ENCODE assay signal across 14 cellular contexts in the genomic region with DNA sequence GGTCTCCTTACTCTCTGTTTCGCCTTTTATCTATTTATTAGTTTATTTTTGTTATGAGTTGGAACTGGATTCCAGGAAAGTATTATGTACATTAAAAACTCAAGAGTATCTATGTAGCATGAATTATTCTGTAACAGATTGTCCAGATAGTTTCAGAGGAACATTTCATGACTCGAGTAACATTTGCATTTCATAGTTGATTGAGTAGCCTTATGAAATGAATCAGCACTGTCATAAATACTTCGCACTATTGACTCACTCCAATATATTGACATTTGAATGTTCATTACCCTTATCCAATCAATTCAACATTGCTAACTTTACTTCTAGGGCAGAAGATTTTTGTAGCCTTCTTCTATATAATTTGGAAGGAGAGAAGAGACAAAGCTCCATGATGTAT. TPM values are rescaled to one million over a fixed set of nuclear protein-coding genes. Genes with fewer than 3 reads are reported as not detected.
DNase-seq lines count a peak whose midpoint lies in the region; ATAC-seq and TF ChIP-seq lines count a peak whose summit lies in the region.
"Had no signal": no experiment of that assay in that cellular context is flagged by ENCODE, and none has a peak within 500 bp of the region (broad histone marks: within the 10 kb centered on the region; RNA-seq: fewer than 3 reads in every experiment).

No MANE protein-coding gene starts in this region.

- no peak overlapping the region for H3K27ac Mint-ChIP-seq in glutamatergic neuron (ENCODE audit: unreplicated experiment)
- H3K27ac Mint-ChIP-seq: activated CD4-positive, alpha-beta T cell treated with anti-CD3 and anti-CD28 coated beads for 36 hours had no signal

- DNase-seq in GM06990 (ENCODE audit: extremely low read depth, insufficient read length) (peak; percentile 56), glutamatergic neuron (no peak), EL (no peak)
- no peak for DNase-seq in stimulated activated CD4-positive, alpha-beta T cell treated with anti-CD3 and anti-CD28 coated beads, Interleukin-15, amount 100 ng/mL, for 24 hours
- DNase-seq in stimulated activated CD4-positive, alpha-beta T cell treated with anti-CD3 and anti-CD28 coated beads, Interleukin-12 subunit alpha, Interleukin-12 subunit beta, amount 100 ng/mL, for 4 hours = no peak
- DNase-seq: activated CD4-positive, alpha-beta T cell treated with anti-CD3 and anti-CD28 coated beads for 36 hours; activated effector memory CD4-positive, alpha-beta T cell treated with anti-CD3 and anti-CD28 coated beads, Interleukin-2, amount 50 U/mL, for 16 hours; NCI-H1417; stimulated activated CD4-positive, alpha-beta T cell treated with anti-CD3 and anti-CD28 coated beads, Interleukin-4, amount 100 ng/mL, for 1 hour had no signal

- no peaks in the 10 kb centered on the region for H3K27me3 ChIP-seq in GM06990 (replicated peaks; ENCODE audit: control insufficient read depth, insufficient read depth, low read length)
- H3K27me3 ChIP-seq: cardiac muscle cell had no signal

- TF ChIP-seq CTCF in GM06990 (IDR thresholded peaks at IDR 0.05; ENCODE audit: insufficient read depth, low read length, poor library complexity, severe bottlenecking) = no peak
- no peak for TF ChIP-seq CTCF in glutamatergic neuron (IDR thresholded peaks at IDR 0.05; ENCODE audit: partially characterized antibody, unreplicated experiment)

- H3K4me1 Mint-ChIP-seq in glutamatergic neuron (ENCODE audit: low read depth, unreplicated experiment) = no peaks in the 10 kb centered on the region

- no peak overlapping the region for H3K4me3 Mint-ChIP-seq in glutamatergic neuron (ENCODE audit: unreplicated experiment)
- H3K4me3 Mint-ChIP-seq: activated CD4-positive, alpha-beta T cell treated with anti-CD3 and anti-CD28 coated beads for 36 hours had no signal

- H3K4me3 ChIP-seq in GM06990 (replicated peaks; ENCODE audit: low read depth, low read length) = no peak overlapping the region
- H3K4me3 ChIP-seq: cardiac muscle cell, SK-N-MC had no signal

- no peaks in the 10 kb centered on the region for H3K9me3 Mint-ChIP-seq in glutamatergic neuron (ENCODE audit: unreplicated experiment)

- H3K27me3 Mint-ChIP-seq in glutamatergic neuron (ENCODE audit: unreplicated experiment) = peaks cover 1% of the 10 kb centered on the region
- H3K27me3 Mint-ChIP-seq: activated CD4-positive, alpha-beta T cell treated with anti-CD3 and anti-CD28 coated beads for 36 hours had no signal

- no peaks in the 10 kb centered on the region for H3K36me3 Mint-ChIP-seq in glutamatergic neuron (ENCODE audit: unreplicated experiment)

- ATAC-seq in GM19324 (IDR thresholded peaks at IDR 0.05; ENCODE audit: low FRiP score, unreplicated experiment) = peak; percentile 48
- ATAC-seq in HG02610 (IDR thresholded peaks at IDR 0.05; ENCODE audit: unreplicated experiment) = peak; percentile 81
- peak; percentile 57 for ATAC-seq in HG03196 (IDR thresholded peaks at IDR 0.05; ENCODE audit: unreplicated experiment)
- ATAC-seq: activated CD4-positive, alpha-beta T cell treated with anti-CD3 and anti-CD28 coated beads for 36 hours had no signal

- no peaks in the 10 kb centered on the region for H3K36me3 ChIP-seq in GM06990 (ENCODE audit: control insufficient read depth, insufficient read depth, low read length)
- H3K36me3 ChIP-seq: cardiac muscle cell had no signal

RNA-seq across cellular contexts. Expression of a gene that starts 11.3 kb away (rescaled TPM):
- 7.2 TPM for total RNA-seq in glutamatergic neuron (ENCODE audit: unreplicated experiment)
